In the genomic region with DNA sequence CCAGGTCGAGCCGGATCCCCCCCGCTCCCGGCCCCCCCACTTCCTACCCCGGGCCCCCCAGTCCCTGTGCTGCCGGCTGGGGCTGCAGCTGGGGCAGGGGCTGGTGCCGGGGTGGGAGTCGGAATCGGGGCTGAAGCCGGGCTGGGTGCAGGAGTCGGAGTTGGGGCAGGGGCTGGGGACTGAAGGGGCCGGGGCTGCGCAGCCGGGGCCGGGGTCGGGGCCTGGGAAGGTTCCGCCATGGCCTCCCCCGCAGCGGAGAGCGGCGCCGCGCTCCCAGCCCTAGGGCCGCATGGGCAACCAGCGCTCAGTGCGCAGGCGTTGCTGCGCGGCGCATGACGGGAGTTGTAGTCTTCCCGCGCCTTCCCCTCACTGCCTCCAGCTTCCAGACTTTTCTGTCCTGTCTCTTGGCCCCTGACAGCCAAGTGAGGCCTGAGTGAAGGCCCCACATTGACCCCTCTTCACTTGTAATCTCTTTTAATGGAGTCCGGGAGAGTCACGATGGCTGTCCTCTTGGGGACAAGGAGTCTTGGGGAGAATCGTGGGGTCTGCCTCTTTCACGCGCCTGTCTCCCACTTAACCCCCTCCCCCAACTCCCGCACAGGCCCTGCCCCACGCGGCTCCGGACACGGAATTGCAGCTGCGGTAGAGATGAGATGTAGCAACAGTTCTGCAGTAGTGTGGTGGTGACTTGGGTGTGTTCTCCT, we compare ENCODE assay signal across 8 cellular contexts. TPM values are rescaled to one million over a fixed set of nuclear protein-coding genes. Genes with fewer than 3 reads are reported as not detected.
DNase-seq lines count a peak whose midpoint lies in the region; ATAC-seq and TF ChIP-seq lines count a peak whose summit lies in the region.

Gene KAT2A (minus strand): TSS at position 302 of the 704 bp plus-strand sequence. CDS start 63 bp downstream, at position 239.

- peak; percentile 51 for ATAC-seq in GM19035 (IDR thresholded peaks at IDR 0.05; ENCODE audit: unreplicated experiment)
- peak; percentile 92 to 94 for ATAC-seq in natural killer cell treated with Interleukin-12 subunit alpha and Interleukin-12 subunit beta and Interleukin-15 and Interleukin-18, amount 100 ng/mL, for 72 hours

- H3K9me3 Mint-ChIP-seq in natural killer cell treated with Interleukin-12 subunit alpha and Interleukin-12 subunit beta and Interleukin-15 and Interleukin-18, amount 100 ng/mL, for 72 hours = no peaks in the 10 kb centered on the region

- peak; percentile 87 for TF ChIP-seq POLR2A in Raji (IDR thresholded peaks at IDR 0.05; ENCODE audit: insufficient read depth, low read depth, low read length)

- DNase-seq in AML-193 (lab: John Stamatoyannopoulos, UW) = peak; percentile 79
- DNase-seq in HuH-7 (ENCODE audit: low spot score) = peak; percentile 98
- peak; percentile 69 for DNase-seq in activated T-helper 9 cell treated with anti-CD3 and anti-CD28 coated beads, Interleukin-2, amount 50 U/mL, for 16 hours (ENCODE audit: low read depth)
- peak; percentile 75 for DNase-seq in fibroblast of the aortic adventitia (ENCODE audit: low read depth)
- peak; percentile 81 for DNase-seq in natural killer cell treated with Interleukin-12 subunit alpha and Interleukin-12 subunit beta and Interleukin-15 and Interleukin-18, amount 100 ng/mL, for 72 hours (ENCODE audit: low spot score)
- DNase-seq in stimulated activated naive CD4-positive, alpha-beta T cell treated with Interleukin-2 at 50 U/mL for 16 hours (lab: John Stamatoyannopoulos, UW) = peak; percentile 67

- no peak for TF ChIP-seq CTCF in fibroblast of the aortic adventitia (IDR thresholded peaks at IDR 0.05; ENCODE audit: insufficient read depth, low read length)

- H3K4me3 ChIP-seq in fibroblast of the aortic adventitia (ENCODE audit: low read depth, low read length) = peak within 1 kb of the TSS; percentile 66

- no peaks in the 10 kb centered on the region for H3K36me3 Mint-ChIP-seq in natural killer cell treated with Interleukin-12 subunit alpha and Interleukin-12 subunit beta and Interleukin-15 and Interleukin-18, amount 100 ng/mL, for 72 hours

- peaks cover 17 to 19% of the 10 kb centered on the region in 2 donors for H3K4me1 Mint-ChIP-seq in natural killer cell treated with Interleukin-12 subunit alpha and Interleukin-12 subunit beta and Interleukin-15 and Interleukin-18, amount 100 ng/mL, for 72 hours (ENCODE audit: low read depth in 2 of 2)

- peak within 1 kb of the TSS; percentile 65 for H3K4me3 Mint-ChIP-seq in natural killer cell treated with Interleukin-12 subunit alpha and Interleukin-12 subunit beta and Interleukin-15 and Interleukin-18, amount 100 ng/mL, for 72 hours

- no peaks in the 10 kb centered on the region for H3K27me3 Mint-ChIP-seq in natural killer cell treated with Interleukin-12 subunit alpha and Interleukin-12 subunit beta and Interleukin-15 and Interleukin-18, amount 100 ng/mL, for 72 hours

- peak within 1 kb of the TSS; percentile 57 to 83 for H3K27ac Mint-ChIP-seq in natural killer cell treated with Interleukin-12 subunit alpha and Interleukin-12 subunit beta and Interleukin-15 and Interleukin-18, amount 100 ng/mL, for 72 hours

RNA-seq across cellular contexts. Expression of gene KAT2A, which starts in this region (rescaled TPM):
- total RNA-seq in fibroblast of the aortic adventitia (ENCODE audit: low replicate concordance) = 8.5 and 13.7 TPM in 2 replicates
- total RNA-seq in natural killer cell treated with Interleukin-12 subunit alpha and Interleukin-12 subunit beta and Interleukin-15 and Interleukin-18, amount 100 ng/mL, for 72 hours = 10 to 100 TPM; 16.5 to 56.5 TPM

Comparison
In these comparisons a context has a peak if more than half of its experiments do, and no peak if none do; other contexts are left out.
1. Peak in every context shown above with its lines: DNase-seq, ATAC-seq and H3K4me3 ChIP-seq.